1 cellular context compared by ENCODE assay signal in the genomic region with DNA sequence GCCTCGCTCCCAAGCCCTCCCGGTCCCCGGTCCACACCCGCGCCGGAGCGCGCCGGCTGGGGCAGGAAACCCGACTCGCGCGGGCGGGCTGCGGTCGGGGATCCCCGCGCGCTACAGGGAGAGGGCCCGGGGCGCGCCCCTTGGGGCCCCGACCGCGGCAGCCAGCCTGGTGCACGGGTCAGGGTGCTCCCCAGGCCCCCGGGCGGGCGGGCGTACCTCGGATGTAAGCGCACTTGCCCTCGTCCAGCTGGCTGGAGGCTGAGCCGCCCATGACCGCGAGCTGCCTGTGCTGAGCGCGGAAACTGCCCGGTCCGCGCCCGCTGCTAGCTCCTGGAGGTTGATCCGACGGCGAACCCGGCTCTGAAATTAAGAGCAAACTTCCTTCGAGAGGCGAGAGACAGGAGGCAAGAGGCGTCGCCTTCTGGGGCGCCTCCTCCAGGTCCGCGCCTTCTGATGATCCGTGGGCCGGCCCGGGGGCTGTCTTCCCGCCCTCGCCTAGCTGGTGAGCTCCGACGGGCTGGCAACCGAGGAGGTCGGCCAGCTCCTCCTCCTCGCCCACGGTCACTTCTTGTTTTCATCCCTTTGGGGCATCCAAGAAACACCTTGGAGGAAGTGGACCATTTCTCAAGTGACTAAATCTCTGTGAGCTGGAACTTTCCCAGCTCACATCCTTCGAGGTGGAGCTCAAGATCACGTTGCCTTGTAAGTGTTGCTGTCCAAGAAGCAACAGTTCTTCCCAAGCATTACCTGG.
TF ChIP-seq lines count a peak whose summit lies in the region.

A gene with protein sequence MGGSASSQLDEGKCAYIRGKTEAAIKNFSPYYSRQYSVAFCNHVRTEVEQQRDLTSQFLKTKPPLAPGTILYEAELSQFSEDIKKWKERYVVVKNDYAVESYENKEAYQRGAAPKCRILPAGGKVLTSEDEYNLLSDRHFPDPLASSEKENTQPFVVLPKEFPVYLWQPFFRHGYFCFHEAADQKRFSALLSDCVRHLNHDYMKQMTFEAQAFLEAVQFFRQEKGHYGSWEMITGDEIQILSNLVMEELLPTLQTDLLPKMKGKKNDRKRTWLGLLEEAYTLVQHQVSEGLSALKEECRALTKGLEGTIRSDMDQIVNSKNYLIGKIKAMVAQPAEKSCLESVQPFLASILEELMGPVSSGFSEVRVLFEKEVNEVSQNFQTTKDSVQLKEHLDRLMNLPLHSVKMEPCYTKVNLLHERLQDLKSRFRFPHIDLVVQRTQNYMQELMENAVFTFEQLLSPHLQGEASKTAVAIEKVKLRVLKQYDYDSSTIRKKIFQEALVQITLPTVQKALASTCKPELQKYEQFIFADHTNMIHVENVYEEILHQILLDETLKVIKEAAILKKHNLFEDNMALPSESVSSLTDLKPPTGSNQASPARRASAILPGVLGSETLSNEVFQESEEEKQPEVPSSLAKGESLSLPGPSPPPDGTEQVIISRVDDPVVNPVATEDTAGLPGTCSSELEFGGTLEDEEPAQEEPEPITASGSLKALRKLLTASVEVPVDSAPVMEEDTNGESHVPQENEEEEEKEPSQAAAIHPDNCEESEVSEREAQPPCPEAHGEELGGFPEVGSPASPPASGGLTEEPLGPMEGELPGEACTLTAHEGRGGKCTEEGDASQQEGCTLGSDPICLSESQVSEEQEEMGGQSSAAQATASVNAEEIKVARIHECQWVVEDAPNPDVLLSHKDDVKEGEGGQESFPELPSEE (minus strand): TSS at position 423 of the 751 bp plus-strand sequence. CDS start 152 bp downstream, at position 271.

TF ChIP-seq in K562, 482 proteins besides CTCF, POLR2A, EP300 and RAD21 (continued from another document):
- TF ChIP-seq, protein P1, sequence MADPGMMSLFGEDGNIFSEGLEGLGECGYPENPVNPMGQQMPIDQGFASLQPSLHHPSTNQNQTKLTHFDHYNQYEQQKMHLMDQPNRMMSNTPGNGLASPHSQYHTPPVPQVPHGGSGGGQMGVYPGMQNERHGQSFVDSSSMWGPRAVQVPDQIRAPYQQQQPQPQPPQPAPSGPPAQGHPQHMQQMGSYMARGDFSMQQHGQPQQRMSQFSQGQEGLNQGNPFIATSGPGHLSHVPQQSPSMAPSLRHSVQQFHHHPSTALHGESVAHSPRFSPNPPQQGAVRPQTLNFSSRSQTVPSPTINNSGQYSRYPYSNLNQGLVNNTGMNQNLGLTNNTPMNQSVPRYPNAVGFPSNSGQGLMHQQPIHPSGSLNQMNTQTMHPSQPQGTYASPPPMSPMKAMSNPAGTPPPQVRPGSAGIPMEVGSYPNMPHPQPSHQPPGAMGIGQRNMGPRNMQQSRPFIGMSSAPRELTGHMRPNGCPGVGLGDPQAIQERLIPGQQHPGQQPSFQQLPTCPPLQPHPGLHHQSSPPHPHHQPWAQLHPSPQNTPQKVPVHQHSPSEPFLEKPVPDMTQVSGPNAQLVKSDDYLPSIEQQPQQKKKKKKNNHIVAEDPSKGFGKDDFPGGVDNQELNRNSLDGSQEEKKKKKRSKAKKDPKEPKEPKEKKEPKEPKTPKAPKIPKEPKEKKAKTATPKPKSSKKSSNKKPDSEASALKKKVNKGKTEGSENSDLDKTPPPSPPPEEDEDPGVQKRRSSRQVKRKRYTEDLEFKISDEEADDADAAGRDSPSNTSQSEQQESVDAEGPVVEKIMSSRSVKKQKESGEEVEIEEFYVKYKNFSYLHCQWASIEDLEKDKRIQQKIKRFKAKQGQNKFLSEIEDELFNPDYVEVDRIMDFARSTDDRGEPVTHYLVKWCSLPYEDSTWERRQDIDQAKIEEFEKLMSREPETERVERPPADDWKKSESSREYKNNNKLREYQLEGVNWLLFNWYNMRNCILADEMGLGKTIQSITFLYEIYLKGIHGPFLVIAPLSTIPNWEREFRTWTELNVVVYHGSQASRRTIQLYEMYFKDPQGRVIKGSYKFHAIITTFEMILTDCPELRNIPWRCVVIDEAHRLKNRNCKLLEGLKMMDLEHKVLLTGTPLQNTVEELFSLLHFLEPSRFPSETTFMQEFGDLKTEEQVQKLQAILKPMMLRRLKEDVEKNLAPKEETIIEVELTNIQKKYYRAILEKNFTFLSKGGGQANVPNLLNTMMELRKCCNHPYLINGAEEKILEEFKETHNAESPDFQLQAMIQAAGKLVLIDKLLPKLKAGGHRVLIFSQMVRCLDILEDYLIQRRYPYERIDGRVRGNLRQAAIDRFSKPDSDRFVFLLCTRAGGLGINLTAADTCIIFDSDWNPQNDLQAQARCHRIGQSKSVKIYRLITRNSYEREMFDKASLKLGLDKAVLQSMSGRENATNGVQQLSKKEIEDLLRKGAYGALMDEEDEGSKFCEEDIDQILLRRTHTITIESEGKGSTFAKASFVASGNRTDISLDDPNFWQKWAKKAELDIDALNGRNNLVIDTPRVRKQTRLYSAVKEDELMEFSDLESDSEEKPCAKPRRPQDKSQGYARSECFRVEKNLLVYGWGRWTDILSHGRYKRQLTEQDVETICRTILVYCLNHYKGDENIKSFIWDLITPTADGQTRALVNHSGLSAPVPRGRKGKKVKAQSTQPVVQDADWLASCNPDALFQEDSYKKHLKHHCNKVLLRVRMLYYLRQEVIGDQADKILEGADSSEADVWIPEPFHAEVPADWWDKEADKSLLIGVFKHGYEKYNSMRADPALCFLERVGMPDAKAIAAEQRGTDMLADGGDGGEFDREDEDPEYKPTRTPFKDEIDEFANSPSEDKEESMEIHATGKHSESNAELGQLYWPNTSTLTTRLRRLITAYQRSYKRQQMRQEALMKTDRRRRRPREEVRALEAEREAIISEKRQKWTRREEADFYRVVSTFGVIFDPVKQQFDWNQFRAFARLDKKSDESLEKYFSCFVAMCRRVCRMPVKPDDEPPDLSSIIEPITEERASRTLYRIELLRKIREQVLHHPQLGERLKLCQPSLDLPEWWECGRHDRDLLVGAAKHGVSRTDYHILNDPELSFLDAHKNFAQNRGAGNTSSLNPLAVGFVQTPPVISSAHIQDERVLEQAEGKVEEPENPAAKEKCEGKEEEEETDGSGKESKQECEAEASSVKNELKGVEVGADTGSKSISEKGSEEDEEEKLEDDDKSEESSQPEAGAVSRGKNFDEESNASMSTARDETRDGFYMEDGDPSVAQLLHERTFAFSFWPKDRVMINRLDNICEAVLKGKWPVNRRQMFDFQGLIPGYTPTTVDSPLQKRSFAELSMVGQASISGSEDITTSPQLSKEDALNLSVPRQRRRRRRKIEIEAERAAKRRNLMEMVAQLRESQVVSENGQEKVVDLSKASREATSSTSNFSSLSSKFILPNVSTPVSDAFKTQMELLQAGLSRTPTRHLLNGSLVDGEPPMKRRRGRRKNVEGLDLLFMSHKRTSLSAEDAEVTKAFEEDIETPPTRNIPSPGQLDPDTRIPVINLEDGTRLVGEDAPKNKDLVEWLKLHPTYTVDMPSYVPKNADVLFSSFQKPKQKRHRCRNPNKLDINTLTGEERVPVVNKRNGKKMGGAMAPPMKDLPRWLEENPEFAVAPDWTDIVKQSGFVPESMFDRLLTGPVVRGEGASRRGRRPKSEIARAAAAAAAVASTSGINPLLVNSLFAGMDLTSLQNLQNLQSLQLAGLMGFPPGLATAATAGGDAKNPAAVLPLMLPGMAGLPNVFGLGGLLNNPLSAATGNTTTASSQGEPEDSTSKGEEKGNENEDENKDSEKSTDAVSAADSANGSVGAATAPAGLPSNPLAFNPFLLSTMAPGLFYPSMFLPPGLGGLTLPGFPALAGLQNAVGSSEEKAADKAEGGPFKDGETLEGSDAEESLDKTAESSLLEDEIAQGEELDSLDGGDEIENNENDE (IDR thresholded peaks at IDR 0.05; ENCODE audit: low read depth, low read length), result no peak
- TF ChIP-seq BRD9 (IDR thresholded peaks at IDR 0.05; ENCODE audit: low read depth, partially characterized antibody), result no peak
- no peak for TF ChIP-seq PTBP1 (IDR thresholded peaks at IDR 0.05; ENCODE audit: low read depth, low read length)
- TF ChIP-seq HNRNPLL (IDR thresholded peaks at IDR 0.05; ENCODE audit: low read depth, low read length, poor library complexity, severe bottlenecking), result peak; percentile 36
- TF ChIP-seq TAF1 (IDR thresholded peaks at IDR 0.05; ENCODE audit: control insufficient read depth, extremely low read depth, insufficient read depth, low read length, severe bottlenecking), result peak; percentile 59
- TF ChIP-seq, protein P2, sequence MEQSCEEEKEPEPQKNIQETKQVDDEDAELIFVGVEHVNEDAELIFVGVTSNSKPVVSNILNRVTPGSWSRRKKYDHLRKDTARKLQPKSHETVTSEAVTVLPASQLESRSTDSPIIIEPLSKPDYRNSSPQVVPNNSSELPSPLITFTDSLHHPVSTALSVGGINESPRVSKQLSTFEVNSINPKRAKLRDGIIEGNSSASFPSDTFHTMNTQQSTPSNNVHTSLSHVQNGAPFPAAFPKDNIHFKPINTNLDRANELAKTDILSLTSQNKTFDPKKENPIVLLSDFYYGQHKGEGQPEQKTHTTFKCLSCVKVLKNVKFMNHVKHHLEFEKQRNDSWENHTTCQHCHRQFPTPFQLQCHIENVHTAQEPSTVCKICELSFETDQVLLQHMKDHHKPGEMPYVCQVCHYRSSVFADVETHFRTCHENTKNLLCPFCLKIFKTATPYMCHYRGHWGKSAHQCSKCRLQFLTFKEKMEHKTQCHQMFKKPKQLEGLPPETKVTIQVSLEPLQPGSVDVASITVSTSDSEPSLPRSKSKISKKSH (CRISPR knock-in tag; IDR thresholded peaks at IDR 0.05), result no peak
- no peak for TF ChIP-seq HDGF (IDR thresholded peaks at IDR 0.05)
- TF ChIP-seq KAT8 (IDR thresholded peaks at IDR 0.05; ENCODE audit: low read depth), result no peak
- TF ChIP-seq MAFG (tag; conservative IDR thresholded peaks at IDR 0.05), result no peak
- no peak for TF ChIP-seq KDM1A (IDR thresholded peaks at IDR 0.05)
- TF ChIP-seq, protein P3, sequence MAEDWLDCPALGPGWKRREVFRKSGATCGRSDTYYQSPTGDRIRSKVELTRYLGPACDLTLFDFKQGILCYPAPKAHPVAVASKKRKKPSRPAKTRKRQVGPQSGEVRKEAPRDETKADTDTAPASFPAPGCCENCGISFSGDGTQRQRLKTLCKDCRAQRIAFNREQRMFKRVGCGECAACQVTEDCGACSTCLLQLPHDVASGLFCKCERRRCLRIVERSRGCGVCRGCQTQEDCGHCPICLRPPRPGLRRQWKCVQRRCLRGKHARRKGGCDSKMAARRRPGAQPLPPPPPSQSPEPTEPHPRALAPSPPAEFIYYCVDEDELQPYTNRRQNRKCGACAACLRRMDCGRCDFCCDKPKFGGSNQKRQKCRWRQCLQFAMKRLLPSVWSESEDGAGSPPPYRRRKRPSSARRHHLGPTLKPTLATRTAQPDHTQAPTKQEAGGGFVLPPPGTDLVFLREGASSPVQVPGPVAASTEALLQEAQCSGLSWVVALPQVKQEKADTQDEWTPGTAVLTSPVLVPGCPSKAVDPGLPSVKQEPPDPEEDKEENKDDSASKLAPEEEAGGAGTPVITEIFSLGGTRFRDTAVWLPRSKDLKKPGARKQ (CRISPR knock-in tag; IDR thresholded peaks at IDR 0.05), result no peak
- no peak for TF ChIP-seq ZNF23 (CRISPR knock-in tag; IDR thresholded peaks at IDR 0.05)
- TF ChIP-seq NCOR1 (IDR thresholded peaks at IDR 0.05), result no peak
- no peak for TF ChIP-seq ZBTB1 (CRISPR knock-in tag; IDR thresholded peaks at IDR 0.05; ENCODE audit: borderline replicate concordance, low read depth)
- no peak for TF ChIP-seq SMARCA5 (IDR thresholded peaks at IDR 0.05)
- TF ChIP-seq, protein P4, sequence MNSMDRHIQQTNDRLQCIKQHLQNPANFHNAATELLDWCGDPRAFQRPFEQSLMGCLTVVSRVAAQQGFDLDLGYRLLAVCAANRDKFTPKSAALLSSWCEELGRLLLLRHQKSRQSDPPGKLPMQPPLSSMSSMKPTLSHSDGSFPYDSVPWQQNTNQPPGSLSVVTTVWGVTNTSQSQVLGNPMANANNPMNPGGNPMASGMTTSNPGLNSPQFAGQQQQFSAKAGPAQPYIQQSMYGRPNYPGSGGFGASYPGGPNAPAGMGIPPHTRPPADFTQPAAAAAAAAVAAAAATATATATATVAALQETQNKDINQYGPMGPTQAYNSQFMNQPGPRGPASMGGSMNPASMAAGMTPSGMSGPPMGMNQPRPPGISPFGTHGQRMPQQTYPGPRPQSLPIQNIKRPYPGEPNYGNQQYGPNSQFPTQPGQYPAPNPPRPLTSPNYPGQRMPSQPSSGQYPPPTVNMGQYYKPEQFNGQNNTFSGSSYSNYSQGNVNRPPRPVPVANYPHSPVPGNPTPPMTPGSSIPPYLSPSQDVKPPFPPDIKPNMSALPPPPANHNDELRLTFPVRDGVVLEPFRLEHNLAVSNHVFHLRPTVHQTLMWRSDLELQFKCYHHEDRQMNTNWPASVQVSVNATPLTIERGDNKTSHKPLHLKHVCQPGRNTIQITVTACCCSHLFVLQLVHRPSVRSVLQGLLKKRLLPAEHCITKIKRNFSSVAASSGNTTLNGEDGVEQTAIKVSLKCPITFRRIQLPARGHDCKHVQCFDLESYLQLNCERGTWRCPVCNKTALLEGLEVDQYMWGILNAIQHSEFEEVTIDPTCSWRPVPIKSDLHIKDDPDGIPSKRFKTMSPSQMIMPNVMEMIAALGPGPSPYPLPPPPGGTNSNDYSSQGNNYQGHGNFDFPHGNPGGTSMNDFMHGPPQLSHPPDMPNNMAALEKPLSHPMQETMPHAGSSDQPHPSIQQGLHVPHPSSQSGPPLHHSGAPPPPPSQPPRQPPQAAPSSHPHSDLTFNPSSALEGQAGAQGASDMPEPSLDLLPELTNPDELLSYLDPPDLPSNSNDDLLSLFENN (IDR thresholded peaks at IDR 0.05; ENCODE audit: low read depth in 2 of 2, low read length in 2 of 2), result peak in 1 of 2 experiments; percentile 72; a peak in 2 of 4 replicates
- no peak for TF ChIP-seq MAFF (IDR thresholded peaks at IDR 0.05; ENCODE audit: low read length)
- TF ChIP-seq TAF9B (IDR thresholded peaks at IDR 0.05; ENCODE audit: partially characterized antibody), result no peak
- TF ChIP-seq, protein P5, sequence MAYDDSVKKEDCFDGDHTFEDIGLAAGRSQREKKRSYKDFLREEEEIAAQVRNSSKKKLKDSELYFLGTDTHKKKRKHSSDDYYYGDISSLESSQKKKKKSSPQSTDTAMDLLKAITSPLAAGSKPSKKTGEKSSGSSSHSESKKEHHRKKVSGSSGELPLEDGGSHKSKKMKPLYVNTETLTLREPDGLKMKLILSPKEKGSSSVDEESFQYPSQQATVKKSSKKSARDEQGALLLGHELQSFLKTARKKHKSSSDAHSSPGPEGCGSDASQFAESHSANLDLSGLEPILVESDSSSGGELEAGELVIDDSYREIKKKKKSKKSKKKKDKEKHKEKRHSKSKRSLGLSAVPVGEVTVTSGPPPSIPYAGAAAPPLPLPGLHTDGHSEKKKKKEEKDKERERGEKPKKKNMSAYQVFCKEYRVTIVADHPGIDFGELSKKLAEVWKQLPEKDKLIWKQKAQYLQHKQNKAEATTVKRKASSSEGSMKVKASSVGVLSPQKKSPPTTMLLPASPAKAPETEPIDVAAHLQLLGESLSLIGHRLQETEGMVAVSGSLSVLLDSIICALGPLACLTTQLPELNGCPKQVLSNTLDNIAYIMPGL (CRISPR knock-in tag; IDR thresholded peaks at IDR 0.05), result peak; percentile 30; the same call in 1 of the 2 replicates
- TF ChIP-seq IFI16 (CRISPR knock-in tag; IDR thresholded peaks at IDR 0.05), result no peak
- no peak; the same call in none of the 2 replicates for TF ChIP-seq FOXJ2 (tag; IDR thresholded peaks at IDR 0.05)
- TF ChIP-seq CC2D1A (IDR thresholded peaks at IDR 0.05), result no peak
- TF ChIP-seq PYGO2 (tag; IDR thresholded peaks at IDR 0.05), result no peak
